8 cellular contexts compared by ENCODE assay signal in genomic region chr12:49664591-49665146, GRCh38. TPM values are rescaled to one million over a fixed set of nuclear protein-coding genes. Genes with fewer than 3 reads are reported as not detected.
A peak's percentile ranks its signal among the peaks of the same experiment; 100 is the strongest.
DNase-seq lines count a peak whose midpoint lies in the region; ATAC-seq and TF ChIP-seq lines count a peak whose summit lies in the region.

No MANE protein-coding gene starts in this region.

- H3K9me3 ChIP-seq in OCI-LY3 (ENCODE audit: insufficient read depth, low read length) (no peaks in the 10 kb centered on the region), right atrium auricular region (no peaks in the 10 kb centered on the region)

- H3K79me2 ChIP-seq in OCI-LY3 (ENCODE audit: low read length) = peaks cover 82% of the 10 kb centered on the region

- no peak for TF ChIP-seq CTCF in GM10266 (IDR thresholded peaks at IDR 0.05; ENCODE audit: control insufficient read depth, insufficient read depth, low read depth, missing control alignments)
- no peak for TF ChIP-seq CTCF in OCI-LY3 (IDR thresholded peaks at IDR 0.05; ENCODE audit: low read depth, low read length)
- TF ChIP-seq CTCF in right atrium auricular region (IDR thresholded peaks at IDR 0.05) = no peak

- H3K27ac ChIP-seq in OCI-LY3 (ENCODE audit: low read length) (peak overlapping the region; percentile 78), right atrium auricular region (peak overlapping the region; percentile 72 to 81)

- H3K36me3 ChIP-seq in OCI-LY3 (replicated peaks; ENCODE audit: low read depth, low read length) = peaks cover 47% of the 10 kb centered on the region
- H3K36me3 ChIP-seq in right atrium auricular region = no peaks in the 10 kb centered on the region

- H4K20me1 ChIP-seq in OCI-LY3 (ENCODE audit: insufficient read depth, low read length) = no peaks in the 10 kb centered on the region

- H3K4me2 ChIP-seq in OCI-LY3 (ENCODE audit: low read length) = peak overlapping the region; percentile 62

- DNase-seq in GM10266 (ENCODE audit: extremely low spot score) (peak; percentile 53), right atrium auricular region (ENCODE audit: low spot score) (no peak), amygdala (lab: John Stamatoyannopoulos, UW) (no peak), iPS-NIHi11 (ENCODE audit: low spot score) (no peak)
- DNase-seq in stimulated activated naive CD4-positive, alpha-beta T cell (lab: John Stamatoyannopoulos, UW) = no peak
- no peak for DNase-seq in activated T-cell treated with anti-CD3 and anti-CD28 coated beads, Interleukin-2, amount 50 U/mL, for 1 hour

- ATAC-seq in GM21619 (IDR thresholded peaks at IDR 0.05; ENCODE audit: unreplicated experiment) = peak; percentile 60

- H3K27me3 ChIP-seq in OCI-LY3 (ENCODE audit: low read depth, low read length) (no peaks in the 10 kb centered on the region), right atrium auricular region (no peaks in the 10 kb centered on the region)

- H3K4me1 ChIP-seq in OCI-LY3 (ENCODE audit: low read length) (peaks cover 88% of the 10 kb centered on the region), right atrium auricular region (peaks cover 0 to 59% of the 10 kb centered on the region in 2 donors)

- H2AFZ ChIP-seq in OCI-LY3 (ENCODE audit: low read depth, low read length) = no peak overlapping the region

- peak overlapping the region; percentile 49; the same call in 1 of the 2 replicates for H3K9ac ChIP-seq in OCI-LY3 (ENCODE audit: low read length)

- H3K4me3 ChIP-seq in OCI-LY3 (ENCODE audit: low read length) = no peak overlapping the region
- no peak overlapping the region for H3K4me3 ChIP-seq in right atrium auricular region

RNA-seq across cellular contexts. Expression of gene PRPF40B, which starts 41.3 kb away (rescaled TPM):
- 10 to 100 TPM; 14.9 to 16.0 TPM for total RNA-seq in right atrium auricular region

RNA-seq across cellular contexts. Expression of gene FMNL3, which starts 42.5 kb away (rescaled TPM):
- 10 to 100 TPM in 1 of 2 donors, 1 to 10 TPM in 1; 9.0 to 19.7 TPM for total RNA-seq in right atrium auricular region

RNA-seq across cellular contexts. Expression of gene FAM186B, which starts 59.2 kb away (rescaled TPM):
- total RNA-seq in right atrium auricular region = under 1 TPM in 1 of 2 donors, not detected in 1; 0.28 TPM
